In the genomic region with DNA sequence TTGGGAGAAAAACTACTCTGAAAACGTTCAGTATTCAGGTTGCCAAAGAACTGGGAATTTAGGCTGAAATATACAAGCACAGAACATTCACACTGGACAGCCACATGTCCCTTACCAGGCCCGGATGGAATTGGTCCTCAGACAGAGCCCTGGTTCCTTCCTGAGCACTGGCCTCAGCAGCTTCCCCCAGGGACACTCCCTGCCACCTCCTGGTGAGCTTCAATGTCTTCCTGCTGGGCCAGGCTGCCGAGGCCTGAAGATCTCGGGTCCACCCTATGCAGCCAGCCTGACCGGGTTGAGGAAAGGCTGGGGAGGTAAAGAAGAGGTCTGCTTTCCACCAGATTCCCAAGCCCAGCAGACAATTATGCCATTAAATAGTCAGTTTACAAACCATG, we compare ENCODE assay signal across 18 cellular contexts. TPM values are rescaled to one million over a fixed set of nuclear protein-coding genes. Genes with fewer than 3 reads are reported as not detected.
"Had no signal": no experiment of that assay in that cellular context is flagged by ENCODE, and none has a peak within 500 bp of the region (broad histone marks: within the 10 kb centered on the region; RNA-seq: fewer than 3 reads in every experiment).

No MANE protein-coding gene starts in this region.

- H3K4me3 Mint-ChIP-seq: activated CD4-positive, alpha-beta memory T cell treated with anti-CD3 and anti-CD28 coated beads for 36 hours; activated naive CD8-positive, alpha-beta T cell treated with anti-CD3 and anti-CD28 coated beads for 36 hours; endodermal cell; nephron had no signal

- H3K36me3 ChIP-seq: esophagus muscularis mucosa, suprapubic skin had no signal

- H3K9me3 Mint-ChIP-seq: activated CD4-positive, alpha-beta memory T cell treated with anti-CD3 and anti-CD28 coated beads for 36 hours; activated naive CD8-positive, alpha-beta T cell treated with anti-CD3 and anti-CD28 coated beads for 36 hours; endodermal cell; nephron had no signal

- H3K27ac ChIP-seq: suprapubic skin had no signal

- H3K27ac Mint-ChIP-seq: activated CD4-positive, alpha-beta memory T cell treated with anti-CD3 and anti-CD28 coated beads for 36 hours; activated naive CD8-positive, alpha-beta T cell treated with anti-CD3 and anti-CD28 coated beads for 36 hours; endodermal cell had no signal

- H3K4me3 ChIP-seq: suprapubic skin had no signal

- DNase-seq: activated CD4-positive, alpha-beta memory T cell treated with anti-CD3 and anti-CD28 coated beads for 36 hours; activated gamma-delta T cell treated with Interleukin-2 at 50 U/mL for 16 hours; activated naive CD8-positive, alpha-beta T cell treated with anti-CD3 and anti-CD28 coated beads for 36 hours; activated T-cell treated with anti-CD3 and anti-CD28 coated beads, Interleukin-2, amount 50 U/mL, for 48 hours; anterior cingulate cortex; cerebellar nuclear complex; endodermal cell; foreskin fibroblast; left cardiac atrium; stimulated activated CD4-positive, alpha-beta T cell treated with anti-CD3 and anti-CD28 coated beads, Interleukin-2, amount 100 ng/mL, for 48 hours; stimulated activated naive CD4-positive, alpha-beta T cell treated with Interleukin-2 at 50 U/mL for 16 hours had no signal

- H3K9me3 ChIP-seq: esophagus muscularis mucosa, suprapubic skin had no signal

- H3K36me3 Mint-ChIP-seq: activated CD4-positive, alpha-beta memory T cell treated with anti-CD3 and anti-CD28 coated beads for 36 hours; activated naive CD8-positive, alpha-beta T cell treated with anti-CD3 and anti-CD28 coated beads for 36 hours had no signal

RNA-seq across cellular contexts. Expression of a gene that starts 24.8 kb away (rescaled TPM):
- total RNA-seq: activated CD4-positive, alpha-beta memory T cell treated with anti-CD3 and anti-CD28 coated beads for 36 hours; activated naive CD8-positive, alpha-beta T cell treated with anti-CD3 and anti-CD28 coated beads for 36 hours; dermis microvascular lymphatic vessel endothelial cell; endodermal cell; esophagus muscularis mucosa; lung microvascular endothelial cell; T-helper 2 cell treated with Interferon-gamma antibody and Interleukin-4, amounts not matched to agents 100 ng/mL and 5 ng/mL, for 36 hours; urinary bladder had no signal
